Comparison of ENCODE assay signal across 7 cellular contexts in genomic region chr4:24419147-24420034, GRCh38.
DNase-seq lines count a peak whose midpoint lies in the region; ATAC-seq, FAIRE-seq and TF ChIP-seq lines count a peak whose summit lies in the region.

No MANE protein-coding gene starts in this region.

- no peak for TF ChIP-seq POLR2A in NB4 (IDR thresholded peaks at IDR 0.05; ENCODE audit: extremely low read depth, insufficient read length)

- H3K4me1 ChIP-seq in HEK293 (ENCODE audit: control insufficient read depth, insufficient read depth, low read length) (no peaks in the 10 kb centered on the region), right cardiac atrium (ENCODE audit: control insufficient read depth, insufficient read depth, low read length) (peaks cover 3% of the 10 kb centered on the region), small intestine (ENCODE audit: control insufficient read depth in 2 of 2, insufficient read depth in 1 of 2, low read depth in 1 of 2, low read length in 1 of 2) (no peaks in the 10 kb centered on the region)

- H3K27ac ChIP-seq in HEK293 (ENCODE audit: extremely low read depth, low read depth, low read length) (no peak overlapping the region), right cardiac atrium (ENCODE audit: low read length) (no peak overlapping the region), small intestine (ENCODE audit: low read depth in 1 of 2, low read length in 1 of 2) (no peak overlapping the region)

- intact Hi-C loops in right cardiac atrium (cut with DNase I) = no loop called here

- POLR2A ChIA-PET in HEK293 (lab: Yijun Ruan, JAX) = no interaction called here

- peak; percentile 77 for DNase-seq in NB4 (ENCODE audit: low read depth)
- peak; percentile 40 for DNase-seq in T follicular helper cell (ENCODE audit: low read depth)
- peak in 37 of 56 donors; percentile 1 to 68 (median 18) for DNase-seq in amygdala (lab: John Stamatoyannopoulos, UW)
- peak; percentile 76 to 91 (median 87) for DNase-seq in right cardiac atrium
- peak; percentile 70 for DNase-seq in small intestine

- FAIRE-seq in small intestine (lab: Jason Lieb, UNC) = no peak

- H3K4me3 ChIP-seq in GM12875 (ENCODE audit: low read depth, low read length) (no peak overlapping the region), HEK293 (ENCODE audit: low read depth, low read length) (no peak overlapping the region), NB4 (ENCODE audit: low read depth, low read length) (no peak overlapping the region), right cardiac atrium (ENCODE audit: low read length) (no peak overlapping the region), small intestine (ENCODE audit: low read depth in 1 of 2, low read length in 2 of 2) (no peak overlapping the region)

- H3K36me3 ChIP-seq in HEK293 (ENCODE audit: control insufficient read depth in 2 of 2, insufficient read depth in 1 of 2, low read length in 2 of 2) (no peaks in the 10 kb centered on the region), small intestine (ENCODE audit: control insufficient read depth in 2 of 2, insufficient read depth in 2 of 2, low read length in 2 of 2) (no peaks in the 10 kb centered on the region)

- TF ChIP-seq CTCF in GM12875 (IDR thresholded peaks at IDR 0.05; ENCODE audit: borderline replicate concordance, insufficient read depth, low read depth, low read length) (peak; percentile 85), HEK293 (tag by site-specific recombination; IDR thresholded peaks at IDR 0.05) (peak; percentile 65; the same call in 1 of the 2 replicates), NB4 (IDR thresholded peaks at IDR 0.05; ENCODE audit: low read depth, low read length) (peak; percentile 98)

- ATAC-seq in right cardiac atrium = peak; percentile 85 to 90

- WGBS in right cardiac atrium = 6% methylated on average over 8 of the region's 8 CpGs
- 10 to 16% (median 13%) methylated on average over 8 of the region's 8 CpGs for WGBS in small intestine, 3 donors

- CTCF ChIA-PET in HEK293 (lab: Yijun Ruan, JAX) = interaction anchor here (0.7 to 2.1 kb wide), 6 partner anchors 10 to 1078 kb away, joined by 3 to 9 read pairs (median 3); no protein-coding TSS in a partner anchor

- H3K27me3 ChIP-seq in right cardiac atrium (ENCODE audit: control insufficient read depth, insufficient read depth) (no peaks in the 10 kb centered on the region), small intestine (ENCODE audit: control insufficient read depth in 2 of 2, insufficient read depth in 2 of 2, low read length in 2 of 2) (no peaks in the 10 kb centered on the region)

- H3K9me3 ChIP-seq in HEK293 (ENCODE audit: control insufficient read depth, insufficient read depth, low read depth, low read length) = no peaks in the 10 kb centered on the region
- no peaks in the 10 kb centered on the region for H3K9me3 ChIP-seq in right cardiac atrium (ENCODE audit: control insufficient read depth, low read length)
- H3K9me3 ChIP-seq in small intestine (ENCODE audit: control insufficient read depth, low read depth) = no peaks in the 10 kb centered on the region

TF ChIP-seq in HEK293, 187 proteins besides CTCF, POLR2A, EP300 and RAD21 (continues in another document):
- TF ChIP-seq ZNF654 (tag by site-specific recombination; IDR thresholded peaks at IDR 0.05; ENCODE audit: low read depth) (peak; percentile 90), ZNF660 (tag by site-specific recombination; IDR thresholded peaks at IDR 0.05) (0 out of 2 replicates have a peak, but pooled peaks have one; percentile 53), ZNF580 (tag by site-specific recombination; IDR thresholded peaks at IDR 0.05) (no peak), SCRT2 (tag by site-specific recombination; IDR thresholded peaks at IDR 0.05) (no peak), ZEB2 (tag by site-specific recombination; IDR thresholded peaks at IDR 0.05) (peak; percentile 73; the same call in 1 of the 2 replicates), ZFP37 (tag by site-specific recombination; IDR thresholded peaks at IDR 0.05) (0 out of 2 replicates have a peak, but pooled peaks have one; percentile 24), SETDB1 (IDR thresholded peaks at IDR 0.05; ENCODE audit: insufficient read length, low read length) (no peak), ZNF670 (tag by site-specific recombination; IDR thresholded peaks at IDR 0.05; ENCODE audit: low read depth) (no peak), BCL11A (tag by site-specific recombination; IDR thresholded peaks at IDR 0.05; ENCODE audit: low read depth) (no peak)
- TF ChIP-seq, protein P1, sequence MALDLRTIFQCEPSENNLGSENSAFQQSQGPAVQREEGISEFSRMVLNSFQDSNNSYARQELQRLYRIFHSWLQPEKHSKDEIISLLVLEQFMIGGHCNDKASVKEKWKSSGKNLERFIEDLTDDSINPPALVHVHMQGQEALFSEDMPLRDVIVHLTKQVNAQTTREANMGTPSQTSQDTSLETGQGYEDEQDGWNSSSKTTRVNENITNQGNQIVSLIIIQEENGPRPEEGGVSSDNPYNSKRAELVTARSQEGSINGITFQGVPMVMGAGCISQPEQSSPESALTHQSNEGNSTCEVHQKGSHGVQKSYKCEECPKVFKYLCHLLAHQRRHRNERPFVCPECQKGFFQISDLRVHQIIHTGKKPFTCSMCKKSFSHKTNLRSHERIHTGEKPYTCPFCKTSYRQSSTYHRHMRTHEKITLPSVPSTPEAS (tag by site-specific recombination; IDR thresholded peaks at IDR 0.05) = peak; percentile 80
- TF ChIP-seq, protein P2, sequence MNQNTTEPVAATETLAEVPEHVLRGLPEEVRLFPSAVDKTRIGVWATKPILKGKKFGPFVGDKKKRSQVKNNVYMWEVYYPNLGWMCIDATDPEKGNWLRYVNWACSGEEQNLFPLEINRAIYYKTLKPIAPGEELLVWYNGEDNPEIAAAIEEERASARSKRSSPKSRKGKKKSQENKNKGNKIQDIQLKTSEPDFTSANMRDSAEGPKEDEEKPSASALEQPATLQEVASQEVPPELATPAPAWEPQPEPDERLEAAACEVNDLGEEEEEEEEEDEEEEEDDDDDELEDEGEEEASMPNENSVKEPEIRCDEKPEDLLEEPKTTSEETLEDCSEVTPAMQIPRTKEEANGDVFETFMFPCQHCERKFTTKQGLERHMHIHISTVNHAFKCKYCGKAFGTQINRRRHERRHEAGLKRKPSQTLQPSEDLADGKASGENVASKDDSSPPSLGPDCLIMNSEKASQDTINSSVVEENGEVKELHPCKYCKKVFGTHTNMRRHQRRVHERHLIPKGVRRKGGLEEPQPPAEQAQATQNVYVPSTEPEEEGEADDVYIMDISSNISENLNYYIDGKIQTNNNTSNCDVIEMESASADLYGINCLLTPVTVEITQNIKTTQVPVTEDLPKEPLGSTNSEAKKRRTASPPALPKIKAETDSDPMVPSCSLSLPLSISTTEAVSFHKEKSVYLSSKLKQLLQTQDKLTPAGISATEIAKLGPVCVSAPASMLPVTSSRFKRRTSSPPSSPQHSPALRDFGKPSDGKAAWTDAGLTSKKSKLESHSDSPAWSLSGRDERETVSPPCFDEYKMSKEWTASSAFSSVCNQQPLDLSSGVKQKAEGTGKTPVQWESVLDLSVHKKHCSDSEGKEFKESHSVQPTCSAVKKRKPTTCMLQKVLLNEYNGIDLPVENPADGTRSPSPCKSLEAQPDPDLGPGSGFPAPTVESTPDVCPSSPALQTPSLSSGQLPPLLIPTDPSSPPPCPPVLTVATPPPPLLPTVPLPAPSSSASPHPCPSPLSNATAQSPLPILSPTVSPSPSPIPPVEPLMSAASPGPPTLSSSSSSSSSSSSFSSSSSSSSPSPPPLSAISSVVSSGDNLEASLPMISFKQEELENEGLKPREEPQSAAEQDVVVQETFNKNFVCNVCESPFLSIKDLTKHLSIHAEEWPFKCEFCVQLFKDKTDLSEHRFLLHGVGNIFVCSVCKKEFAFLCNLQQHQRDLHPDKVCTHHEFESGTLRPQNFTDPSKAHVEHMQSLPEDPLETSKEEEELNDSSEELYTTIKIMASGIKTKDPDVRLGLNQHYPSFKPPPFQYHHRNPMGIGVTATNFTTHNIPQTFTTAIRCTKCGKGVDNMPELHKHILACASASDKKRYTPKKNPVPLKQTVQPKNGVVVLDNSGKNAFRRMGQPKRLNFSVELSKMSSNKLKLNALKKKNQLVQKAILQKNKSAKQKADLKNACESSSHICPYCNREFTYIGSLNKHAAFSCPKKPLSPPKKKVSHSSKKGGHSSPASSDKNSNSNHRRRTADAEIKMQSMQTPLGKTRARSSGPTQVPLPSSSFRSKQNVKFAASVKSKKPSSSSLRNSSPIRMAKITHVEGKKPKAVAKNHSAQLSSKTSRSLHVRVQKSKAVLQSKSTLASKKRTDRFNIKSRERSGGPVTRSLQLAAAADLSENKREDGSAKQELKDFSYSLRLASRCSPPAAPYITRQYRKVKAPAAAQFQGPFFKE (tag by site-specific recombination; IDR thresholded peaks at IDR 0.05; ENCODE audit: borderline replicate concordance) = no peak
- TF ChIP-seq, protein P3, sequence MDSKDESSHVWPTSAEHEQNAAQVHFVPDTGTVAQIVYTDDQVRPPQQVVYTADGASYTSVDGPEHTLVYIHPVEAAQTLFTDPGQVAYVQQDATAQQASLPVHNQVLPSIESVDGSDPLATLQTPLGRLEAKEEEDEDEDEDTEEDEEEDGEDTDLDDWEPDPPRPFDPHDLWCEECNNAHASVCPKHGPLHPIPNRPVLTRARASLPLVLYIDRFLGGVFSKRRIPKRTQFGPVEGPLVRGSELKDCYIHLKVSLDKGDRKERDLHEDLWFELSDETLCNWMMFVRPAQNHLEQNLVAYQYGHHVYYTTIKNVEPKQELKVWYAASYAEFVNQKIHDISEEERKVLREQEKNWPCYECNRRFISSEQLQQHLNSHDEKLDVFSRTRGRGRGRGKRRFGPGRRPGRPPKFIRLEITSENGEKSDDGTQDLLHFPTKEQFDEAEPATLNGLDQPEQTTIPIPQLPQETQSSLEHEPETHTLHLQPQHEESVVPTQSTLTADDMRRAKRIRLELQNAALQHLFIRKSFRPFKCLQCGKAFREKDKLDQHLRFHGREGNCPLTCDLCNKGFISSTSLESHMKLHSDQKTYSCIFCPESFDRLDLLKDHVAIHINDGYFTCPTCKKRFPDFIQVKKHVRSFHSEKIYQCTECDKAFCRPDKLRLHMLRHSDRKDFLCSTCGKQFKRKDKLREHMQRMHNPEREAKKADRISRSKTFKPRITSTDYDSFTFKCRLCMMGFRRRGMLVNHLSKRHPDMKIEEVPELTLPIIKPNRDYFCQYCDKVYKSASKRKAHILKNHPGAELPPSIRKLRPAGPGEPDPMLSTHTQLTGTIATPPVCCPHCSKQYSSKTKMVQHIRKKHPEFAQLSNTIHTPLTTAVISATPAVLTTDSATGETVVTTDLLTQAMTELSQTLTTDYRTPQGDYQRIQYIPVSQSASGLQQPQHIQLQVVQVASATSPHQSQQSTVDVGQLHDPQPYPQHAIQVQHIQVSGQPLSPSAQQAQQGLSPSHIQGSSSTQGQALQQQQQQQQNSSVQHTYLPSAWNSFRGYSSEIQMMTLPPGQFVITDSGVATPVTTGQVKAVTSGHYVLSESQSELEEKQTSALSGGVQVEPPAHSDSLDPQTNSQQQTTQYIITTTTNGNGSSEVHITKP (tag by site-specific recombination; IDR thresholded peaks at IDR 0.05) = peak; percentile 56

Comparison
In these comparisons a context has a peak if more than half of its experiments do, and no peak if none do; other contexts are left out.
1. DNase-seq: peak in every context shown above with its lines; median percentile 87 in right cardiac atrium; 77 in NB4; 70 in small intestine; 40 in T follicular helper cell; 18 in amygdala.